22 cellular contexts compared by ENCODE assay signal in genomic region chr21:37259426-37259825, GRCh38. TPM values are rescaled to one million over a fixed set of nuclear protein-coding genes. Genes with fewer than 3 reads are reported as not detected.
DNase-seq lines count a peak whose midpoint lies in the region; ATAC-seq and TF ChIP-seq lines count a peak whose summit lies in the region.
"Had no signal": no experiment of that assay in that cellular context is flagged by ENCODE, and none has a peak within 500 bp of the region (broad histone marks: within the 10 kb centered on the region; RNA-seq: fewer than 3 reads in every experiment).

No MANE protein-coding gene starts in this region.

- no peak for DNase-seq in T-helper 2 cell treated with Interferon-gamma antibody and Interleukin-4, amounts not matched to agents 5 μg/mL and 100 μg/mL, for 36 hours (ENCODE audit: low spot score)
- no peak for DNase-seq in T-helper 2 cell
- DNase-seq in Karpas-422: no peak
- no peak for DNase-seq in chondrocyte (ENCODE audit: low spot score)
- DNase-seq in PC-3: no peak
- DNase-seq in C1 segment of cervical spinal cord (lab: John Stamatoyannopoulos, UW): no peak
- DNase-seq in ureter (ENCODE audit: low spot score): no peak
- DNase-seq: activated CD4-positive, alpha-beta T cell treated with anti-CD3 and anti-CD28 coated beads for 1 hour; activated T-cell treated with anti-CD3 and anti-CD28 coated beads, Interleukin-2, amount 50 U/mL, for 1 hour; adrenal gland; caudate nucleus; effector memory CD4-positive, alpha-beta T cell; gastrocnemius medialis; naive B cell; NCI-H2081 treated with DMSO at 0.1 percent for 48 hours; NCI-H748 treated with DMSO at 0.1 percent for 48 hours; retina; Right ventricle myocardium superior; stimulated activated CD4-positive, alpha-beta T cell treated with anti-CD3 and anti-CD28 coated beads, Interleukin-15, amount 100 ng/mL, for 24 hours had no signal

- H3K4me1 Mint-ChIP-seq in T-helper 2 cell treated with Interferon-gamma antibody and Interleukin-4, amounts not matched to agents 5 μg/mL and 100 μg/mL, for 36 hours (ENCODE audit: low read depth): peaks cover 57% of the 10 kb centered on the region
- peaks cover 35% of the 10 kb centered on the region for H3K4me1 Mint-ChIP-seq in chondrocyte (ENCODE audit: low read depth)
- peaks cover 25% of the 10 kb centered on the region for H3K4me1 Mint-ChIP-seq in nephron

- H2AFZ ChIP-seq in Karpas-422 (ENCODE audit: low read length) (no peak overlapping the region), PC-3 (ENCODE audit: low read length) (no peak overlapping the region)

- peak overlapping the region; percentile 18 for H3K4me3 Mint-ChIP-seq in T-helper 2 cell treated with Interferon-gamma antibody and Interleukin-4, amounts not matched to agents 5 μg/mL and 100 μg/mL, for 36 hours
- H3K4me3 Mint-ChIP-seq in chondrocyte (ENCODE audit: unreplicated experiment): no peak overlapping the region
- H3K4me3 Mint-ChIP-seq in nephron: peak overlapping the region in 2 of 3 experiments; percentile 50 to 53

- H3K4me3 ChIP-seq in Karpas-422 (ENCODE audit: low read length) (peak overlapping the region; percentile 82), PC-3 (ENCODE audit: low read length) (no peak overlapping the region)

- H3F3A ChIP-seq in PC-3 (ENCODE audit: low read length, unreplicated experiment): no peaks in the 10 kb centered on the region

- POLR2A ChIA-PET in PC-3 (lab: Charles Lee; ENCODE audit: unreplicated experiment): interaction anchor here (1.0 kb wide), 1 partner anchor 8 kb away, joined by 5 read pairs; the partner anchor contains the start of gene VPS26C

- H3K4me2 ChIP-seq in Karpas-422 (ENCODE audit: low read depth, low read length, poor library complexity, severe bottlenecking) (peak overlapping the region; percentile 98), PC-3 (ENCODE audit: low read length) (no peak overlapping the region)

- no peaks in the 10 kb centered on the region for H3K9me3 ChIP-seq in Karpas-422 (ENCODE audit: low read length)
- no peaks in the 10 kb centered on the region for H3K9me3 ChIP-seq in PC-3 (ENCODE audit: low read length)
- H3K9me3 ChIP-seq: adrenal gland, gastrocnemius medialis had no signal

- H3K9me3 Mint-ChIP-seq in T-helper 2 cell treated with Interferon-gamma antibody and Interleukin-4, amounts not matched to agents 5 μg/mL and 100 μg/mL, for 36 hours: no peaks in the 10 kb centered on the region
- H3K9me3 Mint-ChIP-seq in chondrocyte (ENCODE audit: low read depth) (no peaks in the 10 kb centered on the region), nephron (no peaks in the 10 kb centered on the region)
- H3K9me3 Mint-ChIP-seq: IgD-negative memory B cell; naive B cell; stimulated activated naive CD8-positive, alpha-beta T cell treated with anti-CD3 and anti-CD28 coated beads, Interleukin-15, Interleukin-2, amounts not matched to agents 100 ng/mL and 50 ng/mL, for 24 hours had no signal

- H3K4me1 ChIP-seq in Karpas-422 (ENCODE audit: low read length) (peaks cover 43% of the 10 kb centered on the region), PC-3 (ENCODE audit: insufficient read depth, low read length) (peaks cover 18% of the 10 kb centered on the region)

- H4K20me1 ChIP-seq in Karpas-422 (ENCODE audit: insufficient read depth, low read depth, low read length) (no peaks in the 10 kb centered on the region), PC-3 (ENCODE audit: low read length) (no peaks in the 10 kb centered on the region)

- no peaks in the 10 kb centered on the region for H3K9me2 ChIP-seq in Karpas-422 (replicated peaks; ENCODE audit: insufficient read depth, low read length)
- no peaks in the 10 kb centered on the region for H3K9me2 ChIP-seq in PC-3 (replicated peaks; ENCODE audit: low read length)

- no peak for ATAC-seq in PC-3
- ATAC-seq: gastrocnemius medialis had no signal

- CTCF ChIA-PET in PC-3 (lab: Charles Lee): no interaction called here

- peaks cover 94% of the 10 kb centered on the region for H3K79me2 ChIP-seq in Karpas-422 (ENCODE audit: low read length)
- H3K79me2 ChIP-seq in PC-3 (ENCODE audit: low read length): peaks cover 86% of the 10 kb centered on the region

- peak overlapping the region; percentile 79 for H3K27ac ChIP-seq in Karpas-422 (ENCODE audit: low read length)
- H3K27ac ChIP-seq in PC-3 (ENCODE audit: low read length): no peak overlapping the region

- H3K36me3 Mint-ChIP-seq in T-helper 2 cell treated with Interferon-gamma antibody and Interleukin-4, amounts not matched to agents 5 μg/mL and 100 μg/mL, for 36 hours (ENCODE audit: low read depth): peaks cover 50% of the 10 kb centered on the region
- H3K36me3 Mint-ChIP-seq in chondrocyte (ENCODE audit: low read depth) (no peaks in the 10 kb centered on the region), nephron (ENCODE audit: low read depth) (peaks cover 5% of the 10 kb centered on the region)
- H3K36me3 Mint-ChIP-seq: IgD-negative memory B cell, naive B cell had no signal

- H3K27me3 ChIP-seq in Karpas-422 (ENCODE audit: low read length): no peaks in the 10 kb centered on the region
- no peaks in the 10 kb centered on the region for H3K27me3 ChIP-seq in PC-3 (ENCODE audit: low read length)
- H3K27me3 ChIP-seq: adrenal gland, gastrocnemius medialis had no signal

- H3K27me3 Mint-ChIP-seq in T-helper 2 cell treated with Interferon-gamma antibody and Interleukin-4, amounts not matched to agents 5 μg/mL and 100 μg/mL, for 36 hours (ENCODE audit: low read depth): no peaks in the 10 kb centered on the region
- H3K27me3 Mint-ChIP-seq in chondrocyte (ENCODE audit: low read depth) (no peaks in the 10 kb centered on the region), nephron (ENCODE audit: low read depth) (no peaks in the 10 kb centered on the region)
- H3K27me3 Mint-ChIP-seq: IgD-negative memory B cell; naive B cell; stimulated activated naive CD8-positive, alpha-beta T cell treated with anti-CD3 and anti-CD28 coated beads, Interleukin-15, Interleukin-2, amounts not matched to agents 100 ng/mL and 50 ng/mL, for 24 hours had no signal

- TF ChIP-seq CTCF in chondrocyte (IDR thresholded peaks at IDR 0.05) (no peak), nephron (IDR thresholded peaks at IDR 0.05; ENCODE audit: unreplicated experiment in 3 of 3) (no peak), PC-3 (conservative IDR thresholded peaks at IDR 0.05; ENCODE audit: low read depth, low read length) (no peak)

- peak overlapping the region; percentile 4 for H3K27ac Mint-ChIP-seq in T-helper 2 cell treated with Interferon-gamma antibody and Interleukin-4, amounts not matched to agents 5 μg/mL and 100 μg/mL, for 36 hours
- peak overlapping the region; percentile 5 for H3K27ac Mint-ChIP-seq in chondrocyte (ENCODE audit: unreplicated experiment)
- H3K27ac Mint-ChIP-seq in nephron: peak overlapping the region; percentile 10 to 83 (median 49)

- H3K36me3 ChIP-seq in Karpas-422 (ENCODE audit: insufficient read depth, low read length) (0 out of 2 replicates have a peak, but pooled peaks cover 8% of the 10 kb centered on the region), PC-3 (ENCODE audit: low read depth, low read length) (peaks cover 3% of the 10 kb centered on the region; the same call in 1 of the 2 replicates)
- H3K36me3 ChIP-seq: adrenal gland, gastrocnemius medialis had no signal

- H3K9ac ChIP-seq in Karpas-422 (ENCODE audit: low read length): peak overlapping the region; percentile 83
- no peak overlapping the region for H3K9ac ChIP-seq in PC-3 (ENCODE audit: low read length)

- intact Hi-C loops in PC-3 (cut with micrococcal nuclease): loop anchor here (10.0 kb wide), 1 partner anchor 195 kb away; no protein-coding TSS in a partner anchor

- no TSS peak for BruUV-seq in PC-3 (replicated peaks; lab: Mats Ljungman, UMichigan)

RNA-seq across cellular contexts. Expression of gene VPS26C, which starts 7.7 kb away (rescaled TPM):
- 36.7 and 43.2 TPM in 2 replicates for total RNA-seq in Karpas-422 (2014; rRNA removed; shearing (Covaris generic); ENCODE audit: low replicate concordance)
- total RNA-seq in chondrocyte: 39.2 to 52.8 TPM (median 44.3 TPM) in 3 replicates
- 46.8 and 63.3 TPM in 2 replicates for total RNA-seq in PC-3 (2014; rRNA removed)
- 53.6 TPM for total RNA-seq in ureter
